In genomic region chr22:45826520-45826919, GRCh38 we compare ENCODE assay signal across 8 cellular contexts.
"Had no signal": no experiment of that assay in that cellular context is flagged by ENCODE, and none has a peak within 500 bp of the region (broad histone marks: within the 10 kb centered on the region; RNA-seq: fewer than 3 reads in every experiment).

No MANE protein-coding gene starts in this region.

- H3K4me1 ChIP-seq: HAP-1 had no signal

- ATAC-seq: HCT116 had no signal

- H3K4me3 ChIP-seq: GM23248, HAP-1 had no signal

- H3K9ac ChIP-seq: GM23248, KMS-11 had no signal

- H3K36me3 ChIP-seq: HAP-1 had no signal

- DNase-seq: GM23248, GOT3, H7, KBM-7 had no signal

- H2AFZ ChIP-seq: GM23248 had no signal

- H3K4me2 ChIP-seq: KMS-11 had no signal

- FAIRE-seq: HTR-8/SVneo had no signal

- H3K27ac ChIP-seq: GM23248, KMS-11 had no signal

- H3K9me3 ChIP-seq: HAP-1 had no signal
